1 cellular context compared by ENCODE assay signal in the genomic region with DNA sequence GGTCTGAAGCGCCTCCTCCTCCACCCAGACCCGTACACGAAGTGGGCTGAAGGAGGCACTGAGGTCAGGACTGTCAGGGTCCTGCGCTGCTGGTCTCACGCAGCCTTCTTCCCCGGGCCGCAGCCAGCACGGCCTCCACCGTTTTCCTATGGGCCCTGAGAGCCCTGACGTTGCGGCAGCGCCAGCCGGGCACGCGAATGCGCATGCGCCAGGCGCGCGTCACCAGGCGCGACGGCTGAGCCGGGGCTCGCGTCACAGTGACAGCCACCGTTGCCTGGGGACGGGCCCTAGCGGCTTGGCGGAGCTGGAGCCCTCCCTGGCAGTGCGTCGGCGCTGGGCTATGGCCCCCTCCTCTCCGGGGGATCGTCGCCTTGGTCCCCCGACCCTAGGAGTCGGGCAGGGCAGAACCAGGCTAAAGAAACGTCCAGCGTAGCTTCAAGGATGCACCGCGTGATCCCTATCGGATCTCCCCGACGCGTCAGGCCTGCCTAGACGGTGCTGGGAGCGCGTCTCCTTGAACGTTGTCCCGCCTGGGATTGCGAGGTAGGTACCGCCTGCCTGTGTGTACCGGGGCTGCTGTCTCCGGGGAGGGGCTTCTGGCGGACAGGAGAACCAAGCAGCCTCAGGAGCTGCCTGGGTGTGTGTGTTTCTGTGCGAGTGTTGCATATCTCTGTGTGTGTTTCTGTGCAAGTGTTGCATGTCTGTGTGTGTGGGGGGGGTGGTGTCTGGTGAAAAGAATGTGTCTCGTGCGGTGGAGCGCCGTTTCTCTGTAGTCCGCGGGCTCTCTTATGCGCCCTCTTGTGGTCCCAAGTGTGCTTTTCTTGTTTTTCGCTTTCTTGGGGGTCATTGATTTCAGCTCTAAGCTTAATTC.
A peak's percentile ranks its signal among the peaks of the same experiment; 100 is the strongest.
TF ChIP-seq lines count a peak whose summit lies in the region.

No MANE protein-coding gene starts in this region.

TF ChIP-seq in K562, 482 proteins besides CTCF, POLR2A, EP300 and RAD21 (continued from another document and continues in another):
- TF ChIP-seq, protein P1, sequence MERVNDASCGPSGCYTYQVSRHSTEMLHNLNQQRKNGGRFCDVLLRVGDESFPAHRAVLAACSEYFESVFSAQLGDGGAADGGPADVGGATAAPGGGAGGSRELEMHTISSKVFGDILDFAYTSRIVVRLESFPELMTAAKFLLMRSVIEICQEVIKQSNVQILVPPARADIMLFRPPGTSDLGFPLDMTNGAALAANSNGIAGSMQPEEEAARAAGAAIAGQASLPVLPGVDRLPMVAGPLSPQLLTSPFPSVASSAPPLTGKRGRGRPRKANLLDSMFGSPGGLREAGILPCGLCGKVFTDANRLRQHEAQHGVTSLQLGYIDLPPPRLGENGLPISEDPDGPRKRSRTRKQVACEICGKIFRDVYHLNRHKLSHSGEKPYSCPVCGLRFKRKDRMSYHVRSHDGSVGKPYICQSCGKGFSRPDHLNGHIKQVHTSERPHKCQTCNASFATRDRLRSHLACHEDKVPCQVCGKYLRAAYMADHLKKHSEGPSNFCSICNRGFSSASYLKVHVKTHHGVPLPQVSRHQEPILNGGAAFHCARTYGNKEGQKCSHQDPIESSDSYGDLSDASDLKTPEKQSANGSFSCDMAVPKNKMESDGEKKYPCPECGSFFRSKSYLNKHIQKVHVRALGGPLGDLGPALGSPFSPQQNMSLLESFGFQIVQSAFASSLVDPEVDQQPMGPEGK (CRISPR knock-in tag; IDR thresholded peaks at IDR 0.05; ENCODE audit: borderline replicate concordance): no peak
- TF ChIP-seq TCF7 (IDR thresholded peaks at IDR 0.05; ENCODE audit: borderline replicate concordance) (no peak), ZNF76 (CRISPR knock-in tag; IDR thresholded peaks at IDR 0.05; ENCODE audit: borderline replicate concordance) (no peak), CC2D1A (IDR thresholded peaks at IDR 0.05) (no peak), EP400 (IDR thresholded peaks at IDR 0.05) (no peak), ZNF444 (CRISPR knock-in tag; IDR thresholded peaks at IDR 0.05) (no peak), STAT5B (CRISPR knock-in tag; IDR thresholded peaks at IDR 0.05) (no peak), YBX1 (IDR thresholded peaks at IDR 0.05) (no peak), NFRKB (IDR thresholded peaks at IDR 0.05; ENCODE audit: low read depth) (no peak), RBBP5 (IDR thresholded peaks at IDR 0.05; ENCODE audit: borderline replicate concordance, insufficient read depth, low read length, poor library complexity, severe bottlenecking) (peak; percentile 31), BRD4 (IDR thresholded peaks at IDR 0.05) (no peak), STAG1 (CRISPR knock-in tag; IDR thresholded peaks at IDR 0.05; ENCODE audit: borderline replicate concordance) (no peak)
- TF ChIP-seq, protein P2, sequence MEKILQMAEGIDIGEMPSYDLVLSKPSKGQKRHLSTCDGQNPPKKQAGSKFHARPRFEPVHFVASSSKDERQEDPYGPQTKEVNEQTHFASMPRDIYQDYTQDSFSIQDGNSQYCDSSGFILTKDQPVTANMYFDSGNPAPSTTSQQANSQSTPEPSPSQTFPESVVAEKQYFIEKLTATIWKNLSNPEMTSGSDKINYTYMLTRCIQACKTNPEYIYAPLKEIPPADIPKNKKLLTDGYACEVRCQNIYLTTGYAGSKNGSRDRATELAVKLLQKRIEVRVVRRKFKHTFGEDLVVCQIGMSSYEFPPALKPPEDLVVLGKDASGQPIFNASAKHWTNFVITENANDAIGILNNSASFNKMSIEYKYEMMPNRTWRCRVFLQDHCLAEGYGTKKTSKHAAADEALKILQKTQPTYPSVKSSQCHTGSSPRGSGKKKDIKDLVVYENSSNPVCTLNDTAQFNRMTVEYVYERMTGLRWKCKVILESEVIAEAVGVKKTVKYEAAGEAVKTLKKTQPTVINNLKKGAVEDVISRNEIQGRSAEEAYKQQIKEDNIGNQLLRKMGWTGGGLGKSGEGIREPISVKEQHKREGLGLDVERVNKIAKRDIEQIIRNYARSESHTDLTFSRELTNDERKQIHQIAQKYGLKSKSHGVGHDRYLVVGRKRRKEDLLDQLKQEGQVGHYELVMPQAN (IDR thresholded peaks at IDR 0.05; ENCODE audit: borderline replicate concordance): no peak
- TF ChIP-seq, protein P3, sequence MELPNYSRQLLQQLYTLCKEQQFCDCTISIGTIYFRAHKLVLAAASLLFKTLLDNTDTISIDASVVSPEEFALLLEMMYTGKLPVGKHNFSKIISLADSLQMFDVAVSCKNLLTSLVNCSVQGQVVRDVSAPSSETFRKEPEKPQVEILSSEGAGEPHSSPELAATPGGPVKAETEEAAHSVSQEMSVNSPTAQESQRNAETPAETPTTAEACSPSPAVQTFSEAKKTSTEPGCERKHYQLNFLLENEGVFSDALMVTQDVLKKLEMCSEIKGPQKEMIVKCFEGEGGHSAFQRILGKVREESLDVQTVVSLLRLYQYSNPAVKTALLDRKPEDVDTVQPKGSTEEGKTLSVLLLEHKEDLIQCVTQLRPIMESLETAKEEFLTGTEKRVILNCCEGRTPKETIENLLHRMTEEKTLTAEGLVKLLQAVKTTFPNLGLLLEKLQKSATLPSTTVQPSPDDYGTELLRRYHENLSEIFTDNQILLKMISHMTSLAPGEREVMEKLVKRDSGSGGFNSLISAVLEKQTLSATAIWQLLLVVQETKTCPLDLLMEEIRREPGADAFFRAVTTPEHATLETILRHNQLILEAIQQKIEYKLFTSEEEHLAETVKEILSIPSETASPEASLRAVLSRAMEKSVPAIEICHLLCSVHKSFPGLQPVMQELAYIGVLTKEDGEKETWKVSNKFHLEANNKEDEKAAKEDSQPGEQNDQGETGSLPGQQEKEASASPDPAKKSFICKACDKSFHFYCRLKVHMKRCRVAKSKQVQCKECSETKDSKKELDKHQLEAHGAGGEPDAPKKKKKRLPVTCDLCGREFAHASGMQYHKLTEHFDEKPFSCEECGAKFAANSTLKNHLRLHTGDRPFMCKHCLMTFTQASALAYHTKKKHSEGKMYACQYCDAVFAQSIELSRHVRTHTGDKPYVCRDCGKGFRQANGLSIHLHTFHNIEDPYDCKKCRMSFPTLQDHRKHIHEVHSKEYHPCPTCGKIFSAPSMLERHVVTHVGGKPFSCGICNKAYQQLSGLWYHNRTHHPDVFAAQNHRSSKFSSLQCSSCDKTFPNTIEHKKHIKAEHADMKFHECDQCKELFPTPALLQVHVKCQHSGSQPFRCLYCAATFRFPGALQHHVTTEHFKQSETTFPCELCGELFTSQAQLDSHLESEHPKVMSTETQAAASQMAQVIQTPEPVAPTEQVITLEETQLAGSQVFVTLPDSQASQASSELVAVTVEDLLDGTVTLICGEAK (IDR thresholded peaks at IDR 0.05): no peak
- TF ChIP-seq, protein P3 (CRISPR knock-in tag; IDR thresholded peaks at IDR 0.05): no peak
- TF ChIP-seq, protein P4, sequence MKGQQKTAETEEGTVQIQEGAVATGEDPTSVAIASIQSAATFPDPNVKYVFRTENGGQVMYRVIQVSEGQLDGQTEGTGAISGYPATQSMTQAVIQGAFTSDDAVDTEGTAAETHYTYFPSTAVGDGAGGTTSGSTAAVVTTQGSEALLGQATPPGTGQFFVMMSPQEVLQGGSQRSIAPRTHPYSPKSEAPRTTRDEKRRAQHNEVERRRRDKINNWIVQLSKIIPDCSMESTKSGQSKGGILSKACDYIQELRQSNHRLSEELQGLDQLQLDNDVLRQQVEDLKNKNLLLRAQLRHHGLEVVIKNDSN (CRISPR knock-in tag; IDR thresholded peaks at IDR 0.05): no peak
- TF ChIP-seq, protein P5, sequence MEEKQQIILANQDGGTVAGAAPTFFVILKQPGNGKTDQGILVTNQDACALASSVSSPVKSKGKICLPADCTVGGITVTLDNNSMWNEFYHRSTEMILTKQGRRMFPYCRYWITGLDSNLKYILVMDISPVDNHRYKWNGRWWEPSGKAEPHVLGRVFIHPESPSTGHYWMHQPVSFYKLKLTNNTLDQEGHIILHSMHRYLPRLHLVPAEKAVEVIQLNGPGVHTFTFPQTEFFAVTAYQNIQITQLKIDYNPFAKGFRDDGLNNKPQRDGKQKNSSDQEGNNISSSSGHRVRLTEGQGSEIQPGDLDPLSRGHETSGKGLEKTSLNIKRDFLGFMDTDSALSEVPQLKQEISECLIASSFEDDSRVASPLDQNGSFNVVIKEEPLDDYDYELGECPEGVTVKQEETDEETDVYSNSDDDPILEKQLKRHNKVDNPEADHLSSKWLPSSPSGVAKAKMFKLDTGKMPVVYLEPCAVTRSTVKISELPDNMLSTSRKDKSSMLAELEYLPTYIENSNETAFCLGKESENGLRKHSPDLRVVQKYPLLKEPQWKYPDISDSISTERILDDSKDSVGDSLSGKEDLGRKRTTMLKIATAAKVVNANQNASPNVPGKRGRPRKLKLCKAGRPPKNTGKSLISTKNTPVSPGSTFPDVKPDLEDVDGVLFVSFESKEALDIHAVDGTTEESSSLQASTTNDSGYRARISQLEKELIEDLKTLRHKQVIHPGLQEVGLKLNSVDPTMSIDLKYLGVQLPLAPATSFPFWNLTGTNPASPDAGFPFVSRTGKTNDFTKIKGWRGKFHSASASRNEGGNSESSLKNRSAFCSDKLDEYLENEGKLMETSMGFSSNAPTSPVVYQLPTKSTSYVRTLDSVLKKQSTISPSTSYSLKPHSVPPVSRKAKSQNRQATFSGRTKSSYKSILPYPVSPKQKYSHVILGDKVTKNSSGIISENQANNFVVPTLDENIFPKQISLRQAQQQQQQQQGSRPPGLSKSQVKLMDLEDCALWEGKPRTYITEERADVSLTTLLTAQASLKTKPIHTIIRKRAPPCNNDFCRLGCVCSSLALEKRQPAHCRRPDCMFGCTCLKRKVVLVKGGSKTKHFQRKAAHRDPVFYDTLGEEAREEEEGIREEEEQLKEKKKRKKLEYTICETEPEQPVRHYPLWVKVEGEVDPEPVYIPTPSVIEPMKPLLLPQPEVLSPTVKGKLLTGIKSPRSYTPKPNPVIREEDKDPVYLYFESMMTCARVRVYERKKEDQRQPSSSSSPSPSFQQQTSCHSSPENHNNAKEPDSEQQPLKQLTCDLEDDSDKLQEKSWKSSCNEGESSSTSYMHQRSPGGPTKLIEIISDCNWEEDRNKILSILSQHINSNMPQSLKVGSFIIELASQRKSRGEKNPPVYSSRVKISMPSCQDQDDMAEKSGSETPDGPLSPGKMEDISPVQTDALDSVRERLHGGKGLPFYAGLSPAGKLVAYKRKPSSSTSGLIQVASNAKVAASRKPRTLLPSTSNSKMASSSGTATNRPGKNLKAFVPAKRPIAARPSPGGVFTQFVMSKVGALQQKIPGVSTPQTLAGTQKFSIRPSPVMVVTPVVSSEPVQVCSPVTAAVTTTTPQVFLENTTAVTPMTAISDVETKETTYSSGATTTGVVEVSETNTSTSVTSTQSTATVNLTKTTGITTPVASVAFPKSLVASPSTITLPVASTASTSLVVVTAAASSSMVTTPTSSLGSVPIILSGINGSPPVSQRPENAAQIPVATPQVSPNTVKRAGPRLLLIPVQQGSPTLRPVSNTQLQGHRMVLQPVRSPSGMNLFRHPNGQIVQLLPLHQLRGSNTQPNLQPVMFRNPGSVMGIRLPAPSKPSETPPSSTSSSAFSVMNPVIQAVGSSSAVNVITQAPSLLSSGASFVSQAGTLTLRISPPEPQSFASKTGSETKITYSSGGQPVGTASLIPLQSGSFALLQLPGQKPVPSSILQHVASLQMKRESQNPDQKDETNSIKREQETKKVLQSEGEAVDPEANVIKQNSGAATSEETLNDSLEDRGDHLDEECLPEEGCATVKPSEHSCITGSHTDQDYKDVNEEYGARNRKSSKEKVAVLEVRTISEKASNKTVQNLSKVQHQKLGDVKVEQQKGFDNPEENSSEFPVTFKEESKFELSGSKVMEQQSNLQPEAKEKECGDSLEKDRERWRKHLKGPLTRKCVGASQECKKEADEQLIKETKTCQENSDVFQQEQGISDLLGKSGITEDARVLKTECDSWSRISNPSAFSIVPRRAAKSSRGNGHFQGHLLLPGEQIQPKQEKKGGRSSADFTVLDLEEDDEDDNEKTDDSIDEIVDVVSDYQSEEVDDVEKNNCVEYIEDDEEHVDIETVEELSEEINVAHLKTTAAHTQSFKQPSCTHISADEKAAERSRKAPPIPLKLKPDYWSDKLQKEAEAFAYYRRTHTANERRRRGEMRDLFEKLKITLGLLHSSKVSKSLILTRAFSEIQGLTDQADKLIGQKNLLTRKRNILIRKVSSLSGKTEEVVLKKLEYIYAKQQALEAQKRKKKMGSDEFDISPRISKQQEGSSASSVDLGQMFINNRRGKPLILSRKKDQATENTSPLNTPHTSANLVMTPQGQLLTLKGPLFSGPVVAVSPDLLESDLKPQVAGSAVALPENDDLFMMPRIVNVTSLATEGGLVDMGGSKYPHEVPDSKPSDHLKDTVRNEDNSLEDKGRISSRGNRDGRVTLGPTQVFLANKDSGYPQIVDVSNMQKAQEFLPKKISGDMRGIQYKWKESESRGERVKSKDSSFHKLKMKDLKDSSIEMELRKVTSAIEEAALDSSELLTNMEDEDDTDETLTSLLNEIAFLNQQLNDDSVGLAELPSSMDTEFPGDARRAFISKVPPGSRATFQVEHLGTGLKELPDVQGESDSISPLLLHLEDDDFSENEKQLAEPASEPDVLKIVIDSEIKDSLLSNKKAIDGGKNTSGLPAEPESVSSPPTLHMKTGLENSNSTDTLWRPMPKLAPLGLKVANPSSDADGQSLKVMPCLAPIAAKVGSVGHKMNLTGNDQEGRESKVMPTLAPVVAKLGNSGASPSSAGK (IDR thresholded peaks at IDR 0.05): 0 out of 2 replicates have a peak, but pooled peaks have one; percentile 50
